Comparison of ENCODE assay signal across 13 cellular contexts in genomic region chr10:132677905-132678298, GRCh38.
"Had no signal": no experiment of that assay in that cellular context is flagged by ENCODE, and none has a peak within 500 bp of the region (broad histone marks: within the 10 kb centered on the region; RNA-seq: fewer than 3 reads in every experiment).

No MANE protein-coding gene starts in this region.

- H3K27me3 Mint-ChIP-seq: activated CD8-positive, alpha-beta T cell treated with anti-CD3 and anti-CD28 coated beads for 36 hours; activated T-helper 17 cell treated with anti-CD3 and anti-CD28 coated beads, Interleukin-2, amount 50 U/mL, for 72 hours had no signal

- DNase-seq: activated CD4-positive, alpha-beta T cell treated with anti-CD3 and anti-CD28 coated beads for 1 hour; activated CD8-positive, alpha-beta T cell treated with anti-CD3 and anti-CD28 coated beads for 36 hours; esophagus squamous epithelium; foreskin keratinocyte; left ventricle myocardium superior; small intestine; stomach had no signal

- H3K4me3 Mint-ChIP-seq: activated CD8-positive, alpha-beta T cell treated with anti-CD3 and anti-CD28 coated beads for 36 hours; activated T-helper 17 cell treated with anti-CD3 and anti-CD28 coated beads, Interleukin-2, amount 50 U/mL, for 72 hours; neural crest cell; T-helper 2 cell treated with Interferon-gamma antibody and Interleukin-4, amounts not matched to agents 5 μg/mL and 100 μg/mL, for 36 hours had no signal

- H3K27ac ChIP-seq: breast epithelium, esophagus squamous epithelium, foreskin keratinocyte, heart left ventricle, ovary had no signal

- H3K9me3 ChIP-seq: breast epithelium, esophagus squamous epithelium, heart left ventricle, ovary, stomach had no signal

- H3K36me3 ChIP-seq: breast epithelium, esophagus squamous epithelium, ovary had no signal

- H3K4me1 ChIP-seq: breast epithelium, esophagus squamous epithelium, foreskin keratinocyte, heart left ventricle had no signal

- H3K27ac Mint-ChIP-seq: activated CD8-positive, alpha-beta T cell treated with anti-CD3 and anti-CD28 coated beads for 36 hours; activated T-helper 17 cell treated with anti-CD3 and anti-CD28 coated beads, Interleukin-2, amount 50 U/mL, for 72 hours; T-helper 2 cell treated with Interferon-gamma antibody and Interleukin-4, amounts not matched to agents 5 μg/mL and 100 μg/mL, for 36 hours had no signal

- H3K4me3 ChIP-seq: breast epithelium, esophagus squamous epithelium, heart left ventricle, ovary, stomach had no signal

- H3K27me3 ChIP-seq: breast epithelium, esophagus squamous epithelium, foreskin keratinocyte, heart left ventricle, ovary, stomach had no signal

- ATAC-seq: activated CD8-positive, alpha-beta T cell treated with anti-CD3 and anti-CD28 coated beads for 36 hours; activated T-helper 17 cell treated with anti-CD3 and anti-CD28 coated beads, Interleukin-2, amount 50 U/mL, for 72 hours; foreskin keratinocyte; left ventricle myocardium superior had no signal

- H3K9me3 Mint-ChIP-seq: activated CD8-positive, alpha-beta T cell treated with anti-CD3 and anti-CD28 coated beads for 36 hours; activated T-helper 17 cell treated with anti-CD3 and anti-CD28 coated beads, Interleukin-2, amount 50 U/mL, for 72 hours; neural crest cell; T-helper 2 cell treated with Interferon-gamma antibody and Interleukin-4, amounts not matched to agents 5 μg/mL and 100 μg/mL, for 36 hours had no signal
